In the genomic region with DNA sequence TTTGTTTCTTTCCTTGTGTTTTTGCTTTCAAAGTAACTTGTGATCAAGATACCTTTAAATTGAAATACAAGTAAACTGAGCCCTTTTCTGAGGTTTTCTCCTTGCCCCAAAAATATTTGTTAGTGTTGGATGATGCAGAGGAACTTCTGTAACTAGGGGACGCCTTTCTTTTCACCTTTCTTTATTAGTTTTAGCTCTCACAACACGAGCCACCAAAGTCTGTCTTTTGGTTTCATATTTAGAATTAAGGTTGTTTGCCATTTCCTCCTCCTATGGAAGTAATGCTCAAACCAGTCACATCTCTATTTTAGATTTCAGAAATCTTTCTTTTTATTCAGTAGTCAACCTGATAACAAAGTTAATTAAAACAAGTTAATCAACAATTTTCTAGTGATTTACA, we compare ENCODE assay signal across 24 cellular contexts.
"Had no signal": no experiment of that assay in that cellular context is flagged by ENCODE, and none has a peak within 500 bp of the region (broad histone marks: within the 10 kb centered on the region; RNA-seq: fewer than 3 reads in every experiment).

No MANE protein-coding gene starts in this region.

- H3K27me3 ChIP-seq: foreskin keratinocyte, right lobe of liver, testis, tibial nerve, upper lobe of right lung, vagina had no signal

- H3K27ac Mint-ChIP-seq: endodermal cell; memory B cell; mesothelial cell of epicardium; nephron; stimulated activated memory B cell treated with anti-CD40 and anti-IgM and Interleukin-4, amounts not matched to agents 10 μg/mL and 1 μg/mL and 100 μg/mL, for 72 hours; stimulated activated naive CD8-positive, alpha-beta T cell treated with anti-CD3 and anti-CD28 coated beads, Interleukin-15, Interleukin-2, amounts not matched to agents 100 ng/mL and 50 ng/mL, for 24 hours had no signal

- H3K9me3 ChIP-seq: left ventricle myocardium inferior, lower lobe of right lung, psoas muscle, right lobe of liver, testis, tibial nerve, upper lobe of right lung, vagina had no signal

- H3K27ac ChIP-seq: foreskin keratinocyte, left ventricle myocardium inferior, lower lobe of right lung, psoas muscle, right lobe of liver, testis, tibial nerve, upper lobe of right lung, vagina had no signal

- H3K27me3 Mint-ChIP-seq: memory B cell; stimulated activated memory B cell treated with anti-CD40 and anti-IgM and Interleukin-4, amounts not matched to agents 10 μg/mL and 1 μg/mL and 100 μg/mL, for 72 hours; stimulated activated naive CD8-positive, alpha-beta T cell treated with anti-CD3 and anti-CD28 coated beads, Interleukin-15, Interleukin-2, amounts not matched to agents 100 ng/mL and 50 ng/mL, for 24 hours had no signal

- H3K9me3 Mint-ChIP-seq: endodermal cell; mesothelial cell of epicardium; nephron; stimulated activated memory B cell treated with anti-CD40 and anti-IgM and Interleukin-4, amounts not matched to agents 10 μg/mL and 1 μg/mL and 100 μg/mL, for 72 hours; stimulated activated naive CD8-positive, alpha-beta T cell treated with anti-CD3 and anti-CD28 coated beads, Interleukin-15, Interleukin-2, amounts not matched to agents 100 ng/mL and 50 ng/mL, for 24 hours had no signal

- H3K36me3 Mint-ChIP-seq: immature natural killer cell; memory B cell; mesothelial cell of epicardium; stimulated activated memory B cell treated with anti-CD40 and anti-IgM and Interleukin-4, amounts not matched to agents 10 μg/mL and 1 μg/mL and 100 μg/mL, for 72 hours had no signal

- H3K4me1 ChIP-seq: foreskin keratinocyte, lower lobe of right lung, psoas muscle, right lobe of liver, testis, tibial nerve, upper lobe of right lung, vagina had no signal

- H3K4me1 Mint-ChIP-seq: memory B cell; nephron; stimulated activated memory B cell treated with anti-CD40 and anti-IgM and Interleukin-4, amounts not matched to agents 10 μg/mL and 1 μg/mL and 100 μg/mL, for 72 hours had no signal

- H3K4me3 Mint-ChIP-seq: endodermal cell; memory B cell; mesothelial cell of epicardium; nephron; stimulated activated memory B cell treated with anti-CD40 and anti-IgM and Interleukin-4, amounts not matched to agents 10 μg/mL and 1 μg/mL and 100 μg/mL, for 72 hours; stimulated activated naive CD8-positive, alpha-beta T cell treated with anti-CD3 and anti-CD28 coated beads, Interleukin-15, Interleukin-2, amounts not matched to agents 100 ng/mL and 50 ng/mL, for 24 hours had no signal

- DNase-seq: effector CD4-positive, alpha-beta T cell; endodermal cell; erythroblast; foreskin keratinocyte; immature natural killer cell; kidney; left cardiac atrium; left ventricle myocardium inferior; lower lobe of right lung; psoas muscle; retina; right lobe of liver; stimulated activated CD4-positive, alpha-beta T cell treated with anti-CD3 and anti-CD28 coated beads, Interleukin-15, amount 100 ng/mL, for 24 hours; stimulated activated CD4-positive, alpha-beta T cell treated with anti-CD3 and anti-CD28 coated beads, Interleukin-1b, Interleukin-23, amount 100 ng/mL, for 48 hours; stimulated activated CD4-positive, alpha-beta T cell treated with anti-CD3 and anti-CD28 coated beads, Interleukin-4, amount 100 ng/mL, for 24 hours; testis; upper lobe of right lung had no signal

- H3K4me3 ChIP-seq: left ventricle myocardium inferior, lower lobe of right lung, psoas muscle, right lobe of liver, testis, tibial nerve, upper lobe of right lung, vagina had no signal

- H3K36me3 ChIP-seq: lower lobe of right lung, right lobe of liver, tibial nerve, upper lobe of right lung, vagina had no signal
